Comparison of ENCODE assay signal across 8 cellular contexts in the genomic region with DNA sequence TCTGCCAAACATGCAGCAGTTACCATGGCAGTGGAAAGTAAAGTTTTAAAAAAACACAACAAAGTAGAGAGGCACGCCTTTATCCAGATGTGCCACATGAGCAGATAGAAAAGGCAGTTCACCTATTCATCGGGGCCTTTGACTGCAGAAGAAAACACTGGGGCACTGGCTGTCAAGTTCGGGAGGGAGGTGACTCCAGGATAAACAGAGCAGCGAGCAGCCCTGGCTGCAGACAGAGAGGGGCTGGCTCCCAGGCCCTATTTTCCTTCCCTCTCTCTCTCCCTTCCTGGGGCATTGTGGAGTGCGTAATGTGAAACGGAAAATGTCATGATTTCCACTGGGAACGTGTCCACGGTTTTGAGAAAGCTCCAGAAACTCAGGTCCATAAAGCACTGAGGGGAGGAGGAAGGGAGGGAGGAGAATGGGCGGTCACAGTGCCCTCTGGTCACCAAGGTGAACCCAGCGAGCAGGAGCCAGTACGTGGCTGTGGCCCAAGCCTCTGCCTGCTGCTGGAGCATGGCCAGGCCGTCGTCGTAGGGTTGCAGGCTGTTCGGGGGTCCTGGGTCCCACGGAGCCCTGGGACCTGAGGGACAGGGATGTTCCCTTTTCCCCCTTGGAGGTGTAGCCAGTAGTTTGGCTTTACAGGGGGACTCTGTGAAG.
DNase-seq lines count a peak whose midpoint lies in the region; ATAC-seq and TF ChIP-seq lines count a peak whose summit lies in the region.

No MANE protein-coding gene starts in this region.

- H3K4me1 ChIP-seq in psoas muscle: peaks cover 70% of the 10 kb centered on the region

- no peaks in the 10 kb centered on the region for H3K9me3 Mint-ChIP-seq in activated T-helper 1 cell treated with anti-CD3 and anti-CD28 coated beads, Interleukin-12 subunit alpha, Interleukin-12 subunit beta, Interleukin-2, Interleukin-4 antibody, amounts not matched to agents 30 ng/mL and 10 ng/mL and 1 ng/mL, durations not matched to agents 14 hours and 24 hours and 36 hours

- peak overlapping the region; percentile 35 for H3K4me3 ChIP-seq in psoas muscle

- peak overlapping the region; percentile 70 for H3K4me3 Mint-ChIP-seq in activated T-helper 1 cell treated with anti-CD3 and anti-CD28 coated beads, Interleukin-12 subunit alpha, Interleukin-12 subunit beta, Interleukin-2, Interleukin-4 antibody, amounts not matched to agents 30 ng/mL and 10 ng/mL and 1 ng/mL, durations not matched to agents 14 hours and 24 hours and 36 hours

- H3K4me1 Mint-ChIP-seq in activated T-helper 1 cell treated with anti-CD3 and anti-CD28 coated beads, Interleukin-12 subunit alpha, Interleukin-12 subunit beta, Interleukin-2, Interleukin-4 antibody, amounts not matched to agents 30 ng/mL and 10 ng/mL and 1 ng/mL, durations not matched to agents 14 hours and 24 hours and 36 hours (ENCODE audit: low read depth): peaks cover 94% of the 10 kb centered on the region

- no peaks in the 10 kb centered on the region for H3K27me3 ChIP-seq in psoas muscle (ENCODE audit: insufficient read depth in 3 of 3, low read length in 2 of 3)

- WGBS in psoas muscle, 3 donors: 0 to 1% (median 0%) methylated on average over 16 of the region's 16 CpGs

- peak overlapping the region; percentile 97 for H3K27ac Mint-ChIP-seq in activated T-helper 1 cell treated with anti-CD3 and anti-CD28 coated beads, Interleukin-12 subunit alpha, Interleukin-12 subunit beta, Interleukin-2, Interleukin-4 antibody, amounts not matched to agents 30 ng/mL and 10 ng/mL and 1 ng/mL, durations not matched to agents 14 hours and 24 hours and 36 hours

- no peaks in the 10 kb centered on the region for H3K36me3 ChIP-seq in psoas muscle (ENCODE audit: insufficient read depth in 1 of 2, low read depth in 1 of 2)

- H3K27me3 Mint-ChIP-seq in activated T-helper 1 cell treated with anti-CD3 and anti-CD28 coated beads, Interleukin-12 subunit alpha, Interleukin-12 subunit beta, Interleukin-2, Interleukin-4 antibody, amounts not matched to agents 30 ng/mL and 10 ng/mL and 1 ng/mL, durations not matched to agents 14 hours and 24 hours and 36 hours (ENCODE audit: insufficient read depth): peaks cover 5% of the 10 kb centered on the region

- H3K9me3 ChIP-seq in psoas muscle: no peaks in the 10 kb centered on the region

- H3K36me3 Mint-ChIP-seq in activated T-helper 1 cell treated with anti-CD3 and anti-CD28 coated beads, Interleukin-12 subunit alpha, Interleukin-12 subunit beta, Interleukin-2, Interleukin-4 antibody, amounts not matched to agents 30 ng/mL and 10 ng/mL and 1 ng/mL, durations not matched to agents 14 hours and 24 hours and 36 hours (ENCODE audit: low read depth): peaks cover 5% of the 10 kb centered on the region

- no peak for TF ChIP-seq CTCF in psoas muscle (IDR thresholded peaks at IDR 0.05)

- intact Hi-C loops in activated T-helper 1 cell treated with anti-CD3 and anti-CD28 coated beads, Interleukin-12 subunit alpha, Interleukin-12 subunit beta, Interleukin-2, Interleukin-4 antibody, amounts not matched to agents 30 ng/mL and 10 ng/mL and 1 ng/mL, durations not matched to agents 14 hours and 24 hours and 36 hours (cut with micrococcal nuclease): loop anchor here (1.0 to 2.0 kb wide), 7 partner anchors 48 to 604 kb away; a partner anchor contains a TSS
- intact Hi-C loops in psoas muscle (cut with DNase I): loop anchor here (1.0 to 10.0 kb wide), 10 partner anchors 112 to 353 kb away; a partner anchor contains a TSS

- DNase-seq in activated CD4-positive, alpha-beta T cell treated with anti-CD3 and anti-CD28 coated beads for 4 hours: peak; percentile 12 to 23
- no peak for DNase-seq in activated CD4-positive, alpha-beta T cell treated with anti-CD3 and anti-CD28 coated beads for 1 hour
- DNase-seq in LoVo (ENCODE audit: low spot score): peak; percentile 35
- DNase-seq in activated T-helper 1 cell treated with anti-CD3 and anti-CD28 coated beads, Interleukin-12 subunit alpha, Interleukin-12 subunit beta, Interleukin-2, Interleukin-4 antibody, amounts not matched to agents 30 ng/mL and 10 ng/mL and 1 ng/mL, durations not matched to agents 14 hours and 24 hours and 36 hours (ENCODE audit: low spot score): peak; percentile 17
- peak; percentile 93 for DNase-seq in glomerular endothelial cell (ENCODE audit: extremely low read depth, low read depth, low spot score)
- peak; percentile 62 to 84 for DNase-seq in psoas muscle
- DNase-seq in DMS 273 (lab: John Stamatoyannopoulos, UW; ENCODE audit: unreplicated experiment): no peak
- no peak for DNase-seq in DMS114 treated with DMSO at 0.1 percent for 48 hours (lab: John Stamatoyannopoulos, UW; ENCODE audit: unreplicated experiment)

- peak overlapping the region; percentile 94 for H3K27ac ChIP-seq in psoas muscle

- peak; percentile 31 to 53 (median 40) for ATAC-seq in psoas muscle

Comparison
In these comparisons a context has a peak if more than half of its experiments do, and no peak if none do; other contexts are left out.
1. DNase-seq: peak in activated CD4-positive, alpha-beta T cell treated with anti-CD3 and anti-CD28 coated beads for 4 hours (2 of 2), LoVo (single experiment), activated T-helper 1 cell treated with anti-CD3 and anti-CD28 coated beads, Interleukin-12 subunit alpha, Interleukin-12 subunit beta, Interleukin-2, Interleukin-4 antibody, amounts not matched to agents 30 ng/mL and 10 ng/mL and 1 ng/mL, durations not matched to agents 14 hours and 24 hours and 36 hours (single experiment), glomerular endothelial cell (single experiment) and psoas muscle (2 of 2); none in activated CD4-positive, alpha-beta T cell treated with anti-CD3 and anti-CD28 coated beads for 1 hour (single experiment), DMS 273 (single experiment) and DMS114 treated with DMSO at 0.1 percent for 48 hours (single experiment).